ENCODE assay signal across 30 cellular contexts in genomic region chr1:207291723-207292122, GRCh38.
"Had no signal": no experiment of that assay in that cellular context is flagged by ENCODE, and none has a peak within 500 bp of the region (broad histone marks: within the 10 kb centered on the region; RNA-seq: fewer than 3 reads in every experiment).

No MANE protein-coding gene starts in this region.

- FAIRE-seq: colon, endometrium, endothelial cell of umbilical vein, frontal cortex had no signal

- DNase-seq: colonic mucosa; cortex of kidney; dermis blood vessel endothelial cell; dorsolateral prefrontal cortex; effector CD4-positive, alpha-beta T cell; effector CD8-positive, alpha-beta T cell; effector memory CD4-positive, alpha-beta T cell; effector memory CD8-positive, alpha-beta T cell; endodermal cell; erythroblast; esophagus squamous epithelium; foreskin fibroblast; foreskin keratinocyte; foreskin melanocyte; gastrocnemius medialis; glutamatergic neuron; head of caudate nucleus; heart left ventricle; heart right ventricle had no signal

- H3K27ac Mint-ChIP-seq: dendritic cell treated with granulocyte-macrophage colony-stimulating factor and Interleukin-4, amounts not matched to agents 40 ng/mL and 50 ng/mL, for 4 days; effector memory CD8-positive, alpha-beta T cell; endodermal cell had no signal

- H3K4me3 Mint-ChIP-seq: dendritic cell treated with granulocyte-macrophage colony-stimulating factor and Interleukin-4, amounts not matched to agents 40 ng/mL and 50 ng/mL, for 4 days; effector memory CD8-positive, alpha-beta T cell; endodermal cell had no signal

- H3K27ac ChIP-seq: colonic mucosa, coronary artery, dorsolateral prefrontal cortex, epithelial cell of prostate, esophagus muscularis mucosa, esophagus squamous epithelium, foreskin keratinocyte, gastrocnemius medialis, gastroesophageal sphincter, heart left ventricle, heart right ventricle, hepatocyte had no signal

- H3K36me3 ChIP-seq: colonic mucosa, esophagus muscularis mucosa, esophagus squamous epithelium, gastrocnemius medialis, gastroesophageal sphincter, heart left ventricle, heart right ventricle had no signal

- H2AFZ ChIP-seq: hepatocyte had no signal

- H3K27me3 ChIP-seq: colonic mucosa, dorsolateral prefrontal cortex, esophagus muscularis mucosa, esophagus squamous epithelium, gastrocnemius medialis, gastroesophageal sphincter, heart left ventricle, heart right ventricle, hepatocyte had no signal

- H3K79me2 ChIP-seq: hepatocyte had no signal

- H3K4me3 ChIP-seq: colonic mucosa, coronary artery, dorsolateral prefrontal cortex, esophagus muscularis mucosa, esophagus squamous epithelium, gastrocnemius medialis, gastroesophageal sphincter, heart left ventricle, heart right ventricle, hepatocyte had no signal

- H3K9me3 ChIP-seq: colonic mucosa, esophagus muscularis mucosa, esophagus squamous epithelium, gastrocnemius medialis, gastroesophageal sphincter, heart left ventricle had no signal

- H3K27me3 Mint-ChIP-seq: dendritic cell treated with granulocyte-macrophage colony-stimulating factor and Interleukin-4, amounts not matched to agents 40 ng/mL and 50 ng/mL, for 4 days had no signal

- H3K4me2 ChIP-seq: hepatocyte had no signal

- H3K4me1 ChIP-seq: colonic mucosa, foreskin keratinocyte had no signal

- ATAC-seq: effector memory CD8-positive, alpha-beta T cell; esophagus mucosa; foreskin keratinocyte; gastrocnemius medialis; gastroesophageal sphincter; heart left ventricle; heart right ventricle had no signal
